In the genomic region with DNA sequence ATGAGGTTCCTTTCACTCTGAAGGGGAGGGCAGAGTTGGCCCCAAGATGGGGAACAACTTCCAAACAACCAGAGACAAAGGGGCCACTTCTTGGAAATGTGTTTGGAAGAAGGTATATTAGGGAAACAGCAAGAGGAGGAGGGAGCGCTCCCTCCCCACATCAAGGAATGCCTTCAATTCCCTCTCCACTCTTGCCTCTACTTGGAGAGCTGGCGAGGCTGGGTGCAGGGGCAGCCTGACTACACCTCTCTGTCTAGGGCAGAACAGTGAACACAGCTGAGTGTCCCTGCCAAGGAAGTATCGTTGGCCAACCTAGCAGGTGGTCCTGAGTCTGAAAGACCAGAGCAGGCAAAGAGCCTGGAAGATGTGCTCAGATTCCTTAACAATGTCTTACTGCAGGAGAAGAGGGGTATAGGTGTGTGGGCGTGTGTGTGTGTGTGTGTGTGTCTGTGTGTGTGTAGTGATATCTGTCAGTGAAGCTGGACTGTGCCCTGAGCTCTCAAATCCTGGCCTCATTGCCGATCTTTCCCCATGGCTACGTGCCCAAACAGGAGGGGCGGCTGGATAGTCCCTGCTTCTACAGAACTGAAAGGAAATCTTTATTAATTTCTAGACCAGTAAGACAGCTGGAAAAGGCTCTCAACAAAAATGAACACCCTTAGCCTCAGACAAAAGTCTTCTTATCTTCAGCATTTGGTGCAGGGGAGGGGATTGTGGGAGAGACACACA, we compare ENCODE assay signal across 2 cellular contexts.
TF ChIP-seq lines count a peak whose summit lies in the region.

No MANE protein-coding gene starts in this region.

TF ChIP-seq in IMR-90, 13 proteins besides CTCF, POLR2A, EP300 and RAD21:
- no peak for TF ChIP-seq MAFK (IDR thresholded peaks at IDR 0.05; ENCODE audit: low read depth, low read length)
- TF ChIP-seq RCOR1 (IDR thresholded peaks at IDR 0.05; ENCODE audit: insufficient replicate concordance, low read length), result no peak
- TF ChIP-seq, protein P1, sequence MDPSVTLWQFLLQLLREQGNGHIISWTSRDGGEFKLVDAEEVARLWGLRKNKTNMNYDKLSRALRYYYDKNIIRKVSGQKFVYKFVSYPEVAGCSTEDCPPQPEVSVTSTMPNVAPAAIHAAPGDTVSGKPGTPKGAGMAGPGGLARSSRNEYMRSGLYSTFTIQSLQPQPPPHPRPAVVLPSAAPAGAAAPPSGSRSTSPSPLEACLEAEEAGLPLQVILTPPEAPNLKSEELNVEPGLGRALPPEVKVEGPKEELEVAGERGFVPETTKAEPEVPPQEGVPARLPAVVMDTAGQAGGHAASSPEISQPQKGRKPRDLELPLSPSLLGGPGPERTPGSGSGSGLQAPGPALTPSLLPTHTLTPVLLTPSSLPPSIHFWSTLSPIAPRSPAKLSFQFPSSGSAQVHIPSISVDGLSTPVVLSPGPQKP (IDR thresholded peaks at IDR 0.05; ENCODE audit: borderline replicate concordance, low read depth, low read length), result no peak
- no peak for TF ChIP-seq MAZ (IDR thresholded peaks at IDR 0.05; ENCODE audit: borderline replicate concordance, low read depth, low read length)
- no peak for TF ChIP-seq MXI1 (IDR thresholded peaks at IDR 0.05; ENCODE audit: borderline replicate concordance, low read depth, low read length)
- no peak for TF ChIP-seq RFX5 (IDR thresholded peaks at IDR 0.05; ENCODE audit: low read depth, low read length)
- no peak for TF ChIP-seq BHLHE40 (IDR thresholded peaks at IDR 0.05; ENCODE audit: low read depth, low read length)
- TF ChIP-seq SMC3 (IDR thresholded peaks at IDR 0.05; ENCODE audit: low read depth, low read length), result no peak
- no peak for TF ChIP-seq FOS (IDR thresholded peaks at IDR 0.05; ENCODE audit: low read depth, low read length)
- no peak for TF ChIP-seq CEBPB (IDR thresholded peaks at IDR 0.05; ENCODE audit: low read depth, low read length)
- TF ChIP-seq, protein P2, sequence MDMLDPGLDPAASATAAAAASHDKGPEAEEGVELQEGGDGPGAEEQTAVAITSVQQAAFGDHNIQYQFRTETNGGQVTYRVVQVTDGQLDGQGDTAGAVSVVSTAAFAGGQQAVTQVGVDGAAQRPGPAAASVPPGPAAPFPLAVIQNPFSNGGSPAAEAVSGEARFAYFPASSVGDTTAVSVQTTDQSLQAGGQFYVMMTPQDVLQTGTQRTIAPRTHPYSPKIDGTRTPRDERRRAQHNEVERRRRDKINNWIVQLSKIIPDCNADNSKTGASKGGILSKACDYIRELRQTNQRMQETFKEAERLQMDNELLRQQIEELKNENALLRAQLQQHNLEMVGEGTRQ (IDR thresholded peaks at IDR 0.05; ENCODE audit: low read depth, low read length), result no peak
- TF ChIP-seq CHD1 (IDR thresholded peaks at IDR 0.05; ENCODE audit: low read depth, low read length), result no peak
- no peak for TF ChIP-seq NFE2L2 (IDR thresholded peaks at IDR 0.05; ENCODE audit: low read depth, low read length)
TF ChIP-seq in IMR-90: peak in this region for 0.

TF ChIP-seq in WTC11, 78 proteins besides CTCF, POLR2A, EP300 and RAD21 (continued from another document):
- TF ChIP-seq, protein P3, sequence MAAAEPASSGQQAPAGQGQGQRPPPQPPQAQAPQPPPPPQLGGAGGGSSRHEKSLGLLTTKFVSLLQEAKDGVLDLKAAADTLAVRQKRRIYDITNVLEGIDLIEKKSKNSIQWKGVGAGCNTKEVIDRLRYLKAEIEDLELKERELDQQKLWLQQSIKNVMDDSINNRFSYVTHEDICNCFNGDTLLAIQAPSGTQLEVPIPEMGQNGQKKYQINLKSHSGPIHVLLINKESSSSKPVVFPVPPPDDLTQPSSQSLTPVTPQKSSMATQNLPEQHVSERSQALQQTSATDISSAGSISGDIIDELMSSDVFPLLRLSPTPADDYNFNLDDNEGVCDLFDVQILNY (CRISPR knock-in tag; IDR thresholded peaks at IDR 0.05), result no peak
- TF ChIP-seq MLX (CRISPR knock-in tag; IDR thresholded peaks at IDR 0.05) (no peak), NFE2L1 (CRISPR knock-in tag; IDR thresholded peaks at IDR 0.05) (no peak), SP1 (CRISPR knock-in tag; conservative IDR thresholded peaks at IDR 0.05) (no peak), FOXJ3 (CRISPR knock-in tag; IDR thresholded peaks at IDR 0.05; ENCODE audit: borderline replicate concordance) (no peak), ZNF263 (CRISPR knock-in tag; IDR thresholded peaks at IDR 0.05; ENCODE audit: low read depth) (no peak), ZNF416 (CRISPR knock-in tag; IDR thresholded peaks at IDR 0.05) (no peak), NFATC4 (CRISPR knock-in tag; IDR thresholded peaks at IDR 0.05) (no peak)
